7 cellular contexts compared by ENCODE assay signal in genomic region chr2:231530099-231531085, GRCh38. TPM values are rescaled to one million over a fixed set of nuclear protein-coding genes. Genes with fewer than 3 reads are reported as not detected.
DNase-seq lines count a peak whose midpoint lies in the region; ATAC-seq, FAIRE-seq and TF ChIP-seq lines count a peak whose summit lies in the region.

A gene with protein sequence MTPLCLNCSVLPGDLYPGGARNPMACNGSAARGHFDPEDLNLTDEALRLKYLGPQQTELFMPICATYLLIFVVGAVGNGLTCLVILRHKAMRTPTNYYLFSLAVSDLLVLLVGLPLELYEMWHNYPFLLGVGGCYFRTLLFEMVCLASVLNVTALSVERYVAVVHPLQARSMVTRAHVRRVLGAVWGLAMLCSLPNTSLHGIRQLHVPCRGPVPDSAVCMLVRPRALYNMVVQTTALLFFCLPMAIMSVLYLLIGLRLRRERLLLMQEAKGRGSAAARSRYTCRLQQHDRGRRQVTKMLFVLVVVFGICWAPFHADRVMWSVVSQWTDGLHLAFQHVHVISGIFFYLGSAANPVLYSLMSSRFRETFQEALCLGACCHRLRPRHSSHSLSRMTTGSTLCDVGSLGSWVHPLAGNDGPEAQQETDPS (minus strand): TSS chr2:231530445. CDS start chr2:231530361, 84 bp downstream.

- H3K27me3 Mint-ChIP-seq in natural killer cell treated with Interleukin-12 subunit alpha and Interleukin-12 subunit beta and Interleukin-15 and Interleukin-18, amount 100 ng/mL, for 72 hours, result no peaks in the 10 kb centered on the region

- peak; percentile 72 to 91 for TF ChIP-seq CTCF in endothelial cell of umbilical vein (IDR thresholded peaks at IDR 0.05; ENCODE audit: extremely low read depth in 1 of 2, insufficient read depth in 1 of 2, low read depth in 1 of 2, low read length in 2 of 2)

- H3K4me3 Mint-ChIP-seq in natural killer cell treated with Interleukin-12 subunit alpha and Interleukin-12 subunit beta and Interleukin-15 and Interleukin-18, amount 100 ng/mL, for 72 hours, result peak within 1 kb of the TSS; percentile 86

- peaks cover 3% of the 10 kb centered on the region for H3K4me1 ChIP-seq in endothelial cell of umbilical vein (ENCODE audit: control insufficient read depth, extremely low read depth, insufficient read depth, low read length)

- peak within 1 kb of the TSS; percentile 72 for H2AFZ ChIP-seq in endothelial cell of umbilical vein (ENCODE audit: low read depth, low read length)

- H3K4me1 Mint-ChIP-seq in natural killer cell treated with Interleukin-12 subunit alpha and Interleukin-12 subunit beta and Interleukin-15 and Interleukin-18, amount 100 ng/mL, for 72 hours (ENCODE audit: low read depth in 2 of 2), result peaks cover 51 to 54% of the 10 kb centered on the region in 2 donors

- H3K9me3 Mint-ChIP-seq in natural killer cell treated with Interleukin-12 subunit alpha and Interleukin-12 subunit beta and Interleukin-15 and Interleukin-18, amount 100 ng/mL, for 72 hours, result no peaks in the 10 kb centered on the region

- no peaks in the 10 kb centered on the region for H3K36me3 ChIP-seq in endothelial cell of umbilical vein (ENCODE audit: control insufficient read depth in 2 of 2, extremely low read depth in 1 of 2, insufficient read depth in 2 of 2, low read length in 2 of 2)

- DNase-seq in LoVo (ENCODE audit: low spot score) (peak; percentile 60), endothelial cell of umbilical vein (ENCODE audit: low read depth, low spot score) (peak; percentile 39)
- DNase-seq in activated CD8-positive, alpha-beta memory T cell treated with anti-CD3 and anti-CD28 coated beads for 24 hours, result peak; percentile 89
- peak; percentile 89 for DNase-seq in natural killer cell treated with Interleukin-12 subunit alpha and Interleukin-12 subunit beta and Interleukin-15 and Interleukin-18, amount 100 ng/mL, for 72 hours (ENCODE audit: low spot score)
- peak; percentile 64 for DNase-seq in stimulated activated naive CD4-positive, alpha-beta T cell treated with Interleukin-2 at 50 U/mL for 16 hours (lab: John Stamatoyannopoulos, UW)

- no peaks in the 10 kb centered on the region for H3K36me3 Mint-ChIP-seq in natural killer cell treated with Interleukin-12 subunit alpha and Interleukin-12 subunit beta and Interleukin-15 and Interleukin-18, amount 100 ng/mL, for 72 hours

- no peak within 1 kb of the TSS for H3K4me3 ChIP-seq in endothelial cell of umbilical vein (replicated peaks in 1 of 3; ENCODE audit: insufficient read depth in 1 of 3, low read depth in 1 of 3, low read length in 3 of 3)

- H3K9me1 ChIP-seq in endothelial cell of umbilical vein (replicated peaks; ENCODE audit: control insufficient read depth, extremely low read depth, insufficient read depth, low read length), result no peaks in the 10 kb centered on the region

- POLR2A ChIA-PET in endothelial cell of umbilical vein (lab: Charles Lee), result no interaction called here

- no peak within 1 kb of the TSS for H3K27ac ChIP-seq in endothelial cell of umbilical vein (ENCODE audit: insufficient read depth, low read depth, low read length)

- dilution Hi-C loops in endothelial cell of umbilical vein (cut with MboI; ENCODE audit: extremely low pct_ligation_motif_present, low sequenced_read_pairs), result no loop called here

- intact Hi-C loops in endothelial cell of umbilical vein (cut with micrococcal nuclease), result loop anchor here (1.0 kb wide), 1 partner anchor 28 kb away; no protein-coding TSS in a partner anchor

- no TSS peak for BruUV-seq in endothelial cell of umbilical vein (replicated peaks; lab: Mats Ljungman, UMichigan)

- CTCF ChIA-PET in endothelial cell of umbilical vein (lab: Charles Lee), result interaction anchor here (0.7 to 4.8 kb wide), 9 partner anchors 9 to 71 kb away, joined by 4 to 17 read pairs (median 5); no protein-coding TSS in a partner anchor

- H3K79me2 ChIP-seq in endothelial cell of umbilical vein (ENCODE audit: control insufficient read depth, insufficient read depth, low read length), result no peaks in the 10 kb centered on the region

- no peak for FAIRE-seq in endothelial cell of umbilical vein (lab: Jason Lieb, UNC)

- H3K27me3 ChIP-seq in endothelial cell of umbilical vein (ENCODE audit: control insufficient read depth in 2 of 2, insufficient read depth in 2 of 2, low read length in 2 of 2), result peaks cover 9 to 13% of the 10 kb centered on the region in 2 experiments

- no peaks in the 10 kb centered on the region for H3K9me3 ChIP-seq in endothelial cell of umbilical vein (replicated peaks; ENCODE audit: control insufficient read depth, insufficient read depth, low read length)

- H3K9ac ChIP-seq in endothelial cell of umbilical vein (replicated peaks; ENCODE audit: extremely low read depth, insufficient read depth, low read length), result no peak within 1 kb of the TSS

- peak within 1 kb of the TSS; percentile 72 to 86 for H3K27ac Mint-ChIP-seq in natural killer cell treated with Interleukin-12 subunit alpha and Interleukin-12 subunit beta and Interleukin-15 and Interleukin-18, amount 100 ng/mL, for 72 hours

- H4K20me1 ChIP-seq in endothelial cell of umbilical vein (replicated peaks; ENCODE audit: control insufficient read depth, extremely low read depth, insufficient read depth, low read length), result no peaks in the 10 kb centered on the region

- peak; percentile 68 for ATAC-seq in GM19043 (IDR thresholded peaks at IDR 0.05; ENCODE audit: low read depth, unreplicated experiment)
- ATAC-seq in natural killer cell treated with Interleukin-12 subunit alpha and Interleukin-12 subunit beta and Interleukin-15 and Interleukin-18, amount 100 ng/mL, for 72 hours, result peak; percentile 91 to 93
- ATAC-seq in HG03196 (IDR thresholded peaks at IDR 0.05; ENCODE audit: unreplicated experiment), result no peak

- H3K4me2 ChIP-seq in endothelial cell of umbilical vein (ENCODE audit: insufficient read depth, low read length), result peak within 1 kb of the TSS; percentile 32

- TF ChIP-seq POLR2A in endothelial cell of umbilical vein (IDR thresholded peaks at IDR 0.05; ENCODE audit: low read depth, low read length), result no peak

TF ChIP-seq in endothelial cell of umbilical vein, 7 proteins besides CTCF, POLR2A, EP300 and RAD21:
- no peak for TF ChIP-seq FOS (IDR thresholded peaks at IDR 0.05; ENCODE audit: borderline replicate concordance, insufficient read depth, low read length)
- peak; percentile 58 for TF ChIP-seq EZH2 (IDR thresholded peaks at IDR 0.05; ENCODE audit: borderline replicate concordance, low read depth, low read length, severe bottlenecking)

RNA-seq across cellular contexts. Expression of the gene that starts here (rescaled TPM):
- total RNA-seq in endothelial cell of umbilical vein, result not detected in 2 replicates
- polyA plus RNA-seq in endothelial cell of umbilical vein, result 0.02 TPM in 1 of 2 replicates, not detected in the other
- polyA plus RNA-seq in endothelial cell of umbilical vein (2011; cell fraction: cytosol; rRNA removed), result not detected in 2 replicates
- not detected in 2 replicates for polyA plus RNA-seq in endothelial cell of umbilical vein (2011; cell fraction: nucleus; rRNA removed)
- 0.05 TPM in 1 of 2 replicates, not detected in the other for polyA plus RNA-seq in endothelial cell of umbilical vein (2012)
- 0.07 TPM in 1 of 2 replicates, not detected in the other for polyA minus RNA-seq in endothelial cell of umbilical vein
- polyA minus RNA-seq in endothelial cell of umbilical vein (2011; cell fraction: cytosol; rRNA and poly(A)+ RNA removed), result not detected
- not detected in 2 replicates for polyA minus RNA-seq in endothelial cell of umbilical vein (2011; cell fraction: nucleus; rRNA and poly(A)+ RNA removed)
- 1 to 10 TPM; 3.1 to 3.4 TPM for total RNA-seq in natural killer cell treated with Interleukin-12 subunit alpha and Interleukin-12 subunit beta and Interleukin-15 and Interleukin-18, amount 100 ng/mL, for 72 hours

Comparison
In these comparisons a context has a peak if more than half of its experiments do, and no peak if none do; other contexts are left out.
1. Peak in DNase-seq and H3K4me2 ChIP-seq in endothelial cell of umbilical vein; RNA of the gene not detected or under 1 TPM.
2. DNase-seq: peak in every context shown above with its lines; median percentile 89 in activated CD8-positive, alpha-beta memory T cell treated with anti-CD3 and anti-CD28 coated beads for 24 hours; 89 in natural killer cell treated with Interleukin-12 subunit alpha and Interleukin-12 subunit beta and Interleukin-15 and Interleukin-18, amount 100 ng/mL, for 72 hours; 64 in stimulated activated naive CD4-positive, alpha-beta T cell treated with Interleukin-2 at 50 U/mL for 16 hours; 60 in LoVo; 39 in endothelial cell of umbilical vein.